In genomic region chr5:143551765-143552164, GRCh38 we compare ENCODE assay signal across 2 cellular contexts.
TF ChIP-seq lines count a peak whose summit lies in the region.

No MANE protein-coding gene starts in this region.

TF ChIP-seq in A549, 52 proteins besides CTCF, POLR2A, EP300 and RAD21:
- no peak for TF ChIP-seq HMGXB4 (CRISPR knock-in tag; IDR thresholded peaks at IDR 0.05; ENCODE audit: borderline replicate concordance)

TF ChIP-seq in SK-N-SH, 30 proteins besides CTCF, POLR2A, EP300 and RAD21 (continued from another document):
- TF ChIP-seq PBX3 (IDR thresholded peaks at IDR 0.05): peak; percentile 44; the same call in 1 of the 2 replicates
- no peak; the same call in 1 of the 2 replicates for TF ChIP-seq POLR2AphosphoS5 (IDR thresholded peaks at IDR 0.05; ENCODE audit: low read depth, low read length)
- no peak for TF ChIP-seq ZBTB33 (IDR thresholded peaks at IDR 0.05; ENCODE audit: borderline replicate concordance, low read depth)
- TF ChIP-seq EZH2phosphoT487 (IDR thresholded peaks at IDR 0.05; ENCODE audit: borderline replicate concordance, low read depth): no peak
- no peak for TF ChIP-seq RCOR1 (IDR thresholded peaks at IDR 0.05; ENCODE audit: low read length)
- TF ChIP-seq MAX (IDR thresholded peaks at IDR 0.05; ENCODE audit: low read depth): no peak
- no peak for TF ChIP-seq SIN3A (IDR thresholded peaks at IDR 0.05; ENCODE audit: borderline replicate concordance, low read depth, low read length)
- TF ChIP-seq FOXM1 (IDR thresholded peaks at IDR 0.05; ENCODE audit: low read depth): no peak
- TF ChIP-seq IRF3 (IDR thresholded peaks at IDR 0.05; ENCODE audit: low read depth, low read length): no peak
- peak; percentile 52; the same call in 1 of the 2 replicates for TF ChIP-seq NFIC (IDR thresholded peaks at IDR 0.05; ENCODE audit: borderline replicate concordance)
- TF ChIP-seq USF1 (IDR thresholded peaks at IDR 0.05; ENCODE audit: borderline replicate concordance, low read depth): no peak
- TF ChIP-seq MXI1 (IDR thresholded peaks at IDR 0.05; ENCODE audit: low read depth, low read length): no peak
- TF ChIP-seq CHD2 (IDR thresholded peaks at IDR 0.05; ENCODE audit: low read length, partially characterized antibody): no peak
- 0 out of 2 replicates have a peak, but pooled peaks have one; percentile 27 for TF ChIP-seq FOSL2 (IDR thresholded peaks at IDR 0.05; ENCODE audit: borderline replicate concordance, low read depth)
- no peak for TF ChIP-seq ELF1 (IDR thresholded peaks at IDR 0.05)
- no peak for TF ChIP-seq MEF2A (IDR thresholded peaks at IDR 0.05; ENCODE audit: borderline replicate concordance, low read depth)
- peak; percentile 65 for TF ChIP-seq JUND (IDR thresholded peaks at IDR 0.05)
- TF ChIP-seq RXRA (IDR thresholded peaks at IDR 0.05; ENCODE audit: borderline replicate concordance, low read depth): no peak
- 0 out of 2 replicates have a peak, but pooled peaks have one; percentile 33 for TF ChIP-seq TEAD4 (IDR thresholded peaks at IDR 0.05; ENCODE audit: borderline replicate concordance, insufficient read depth)
- TF ChIP-seq GABPA (IDR thresholded peaks at IDR 0.05; ENCODE audit: low read depth): no peak
- no peak for TF ChIP-seq SMC3 (IDR thresholded peaks at IDR 0.05; ENCODE audit: low read depth, low read length)
- no peak for TF ChIP-seq USF2 (IDR thresholded peaks at IDR 0.05; ENCODE audit: borderline replicate concordance, low read depth, low read length)
- TF ChIP-seq FOXJ3 (CRISPR knock-in tag; IDR thresholded peaks at IDR 0.05): no peak
- TF ChIP-seq TCF12 (IDR thresholded peaks at IDR 0.05): peak; percentile 89
- no peak for TF ChIP-seq RFX5 (IDR thresholded peaks at IDR 0.05; ENCODE audit: low read length)
